In the genomic region with DNA sequence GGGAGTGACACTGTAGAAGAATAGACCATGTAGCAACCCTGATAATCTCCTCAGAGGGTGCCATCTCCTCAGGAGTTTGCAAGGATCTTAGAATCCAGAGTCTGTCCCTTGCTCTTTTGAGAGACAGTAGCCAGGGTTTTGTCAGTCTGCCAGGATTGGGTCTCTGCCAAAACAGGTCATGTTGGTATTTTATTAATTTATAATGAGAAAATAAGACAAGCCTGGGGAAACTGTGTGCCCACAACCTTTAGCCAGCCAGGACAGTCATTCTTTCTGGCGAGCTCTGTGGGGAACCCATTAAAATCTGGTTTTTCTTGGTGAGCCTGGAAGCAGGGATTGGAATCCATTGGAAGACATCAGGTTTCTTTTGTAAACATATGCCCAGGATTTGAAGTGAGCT, we compare ENCODE assay signal across 2 cellular contexts.
TF ChIP-seq lines count a peak whose summit lies in the region.

No MANE protein-coding gene starts in this region.

TF ChIP-seq in SK-N-SH treated with all-trans-retinoic acid at 6 μM for 48 hours, 23 proteins besides CTCF, POLR2A, EP300 and RAD21:
- peak; percentile 48 for TF ChIP-seq ISL1 (CRISPR knock-in tag; IDR thresholded peaks at IDR 0.05)
- no peak for TF ChIP-seq CSDC2 (CRISPR knock-in tag; IDR thresholded peaks at IDR 0.05)

TF ChIP-seq in SK-N-SH, 30 proteins besides CTCF, POLR2A, EP300 and RAD21:
- TF ChIP-seq FOXM1 (IDR thresholded peaks at IDR 0.05; ENCODE audit: low read depth), result no peak
- no peak for TF ChIP-seq ELF1 (IDR thresholded peaks at IDR 0.05)
- no peak for TF ChIP-seq NFIC (IDR thresholded peaks at IDR 0.05; ENCODE audit: borderline replicate concordance)
- TF ChIP-seq, protein P1, sequence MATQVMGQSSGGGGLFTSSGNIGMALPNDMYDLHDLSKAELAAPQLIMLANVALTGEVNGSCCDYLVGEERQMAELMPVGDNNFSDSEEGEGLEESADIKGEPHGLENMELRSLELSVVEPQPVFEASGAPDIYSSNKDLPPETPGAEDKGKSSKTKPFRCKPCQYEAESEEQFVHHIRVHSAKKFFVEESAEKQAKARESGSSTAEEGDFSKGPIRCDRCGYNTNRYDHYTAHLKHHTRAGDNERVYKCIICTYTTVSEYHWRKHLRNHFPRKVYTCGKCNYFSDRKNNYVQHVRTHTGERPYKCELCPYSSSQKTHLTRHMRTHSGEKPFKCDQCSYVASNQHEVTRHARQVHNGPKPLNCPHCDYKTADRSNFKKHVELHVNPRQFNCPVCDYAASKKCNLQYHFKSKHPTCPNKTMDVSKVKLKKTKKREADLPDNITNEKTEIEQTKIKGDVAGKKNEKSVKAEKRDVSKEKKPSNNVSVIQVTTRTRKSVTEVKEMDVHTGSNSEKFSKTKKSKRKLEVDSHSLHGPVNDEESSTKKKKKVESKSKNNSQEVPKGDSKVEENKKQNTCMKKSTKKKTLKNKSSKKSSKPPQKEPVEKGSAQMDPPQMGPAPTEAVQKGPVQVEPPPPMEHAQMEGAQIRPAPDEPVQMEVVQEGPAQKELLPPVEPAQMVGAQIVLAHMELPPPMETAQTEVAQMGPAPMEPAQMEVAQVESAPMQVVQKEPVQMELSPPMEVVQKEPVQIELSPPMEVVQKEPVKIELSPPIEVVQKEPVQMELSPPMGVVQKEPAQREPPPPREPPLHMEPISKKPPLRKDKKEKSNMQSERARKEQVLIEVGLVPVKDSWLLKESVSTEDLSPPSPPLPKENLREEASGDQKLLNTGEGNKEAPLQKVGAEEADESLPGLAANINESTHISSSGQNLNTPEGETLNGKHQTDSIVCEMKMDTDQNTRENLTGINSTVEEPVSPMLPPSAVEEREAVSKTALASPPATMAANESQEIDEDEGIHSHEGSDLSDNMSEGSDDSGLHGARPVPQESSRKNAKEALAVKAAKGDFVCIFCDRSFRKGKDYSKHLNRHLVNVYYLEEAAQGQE (IDR thresholded peaks at IDR 0.05; ENCODE audit: low read depth, low read length), result no peak
- TF ChIP-seq RXRA (IDR thresholded peaks at IDR 0.05; ENCODE audit: borderline replicate concordance, low read depth), result no peak
- TF ChIP-seq SMC3 (IDR thresholded peaks at IDR 0.05; ENCODE audit: low read depth, low read length), result no peak
- TF ChIP-seq, protein P2, sequence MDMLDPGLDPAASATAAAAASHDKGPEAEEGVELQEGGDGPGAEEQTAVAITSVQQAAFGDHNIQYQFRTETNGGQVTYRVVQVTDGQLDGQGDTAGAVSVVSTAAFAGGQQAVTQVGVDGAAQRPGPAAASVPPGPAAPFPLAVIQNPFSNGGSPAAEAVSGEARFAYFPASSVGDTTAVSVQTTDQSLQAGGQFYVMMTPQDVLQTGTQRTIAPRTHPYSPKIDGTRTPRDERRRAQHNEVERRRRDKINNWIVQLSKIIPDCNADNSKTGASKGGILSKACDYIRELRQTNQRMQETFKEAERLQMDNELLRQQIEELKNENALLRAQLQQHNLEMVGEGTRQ (IDR thresholded peaks at IDR 0.05; ENCODE audit: borderline replicate concordance, low read depth, low read length), result no peak
- TF ChIP-seq FOSL2 (IDR thresholded peaks at IDR 0.05; ENCODE audit: borderline replicate concordance, low read depth), result no peak
- TF ChIP-seq MXI1 (IDR thresholded peaks at IDR 0.05; ENCODE audit: low read depth, low read length), result no peak
- TF ChIP-seq, protein P3, sequence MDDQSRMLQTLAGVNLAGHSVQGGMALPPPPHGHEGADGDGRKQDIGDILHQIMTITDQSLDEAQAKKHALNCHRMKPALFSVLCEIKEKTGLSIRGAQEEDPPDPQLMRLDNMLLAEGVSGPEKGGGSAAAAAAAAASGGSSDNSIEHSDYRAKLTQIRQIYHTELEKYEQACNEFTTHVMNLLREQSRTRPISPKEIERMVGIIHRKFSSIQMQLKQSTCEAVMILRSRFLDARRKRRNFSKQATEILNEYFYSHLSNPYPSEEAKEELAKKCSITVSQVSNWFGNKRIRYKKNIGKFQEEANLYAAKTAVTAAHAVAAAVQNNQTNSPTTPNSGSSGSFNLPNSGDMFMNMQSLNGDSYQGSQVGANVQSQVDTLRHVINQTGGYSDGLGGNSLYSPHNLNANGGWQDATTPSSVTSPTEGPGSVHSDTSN (IDR thresholded peaks at IDR 0.05), result no peak
- TF ChIP-seq, protein P4, sequence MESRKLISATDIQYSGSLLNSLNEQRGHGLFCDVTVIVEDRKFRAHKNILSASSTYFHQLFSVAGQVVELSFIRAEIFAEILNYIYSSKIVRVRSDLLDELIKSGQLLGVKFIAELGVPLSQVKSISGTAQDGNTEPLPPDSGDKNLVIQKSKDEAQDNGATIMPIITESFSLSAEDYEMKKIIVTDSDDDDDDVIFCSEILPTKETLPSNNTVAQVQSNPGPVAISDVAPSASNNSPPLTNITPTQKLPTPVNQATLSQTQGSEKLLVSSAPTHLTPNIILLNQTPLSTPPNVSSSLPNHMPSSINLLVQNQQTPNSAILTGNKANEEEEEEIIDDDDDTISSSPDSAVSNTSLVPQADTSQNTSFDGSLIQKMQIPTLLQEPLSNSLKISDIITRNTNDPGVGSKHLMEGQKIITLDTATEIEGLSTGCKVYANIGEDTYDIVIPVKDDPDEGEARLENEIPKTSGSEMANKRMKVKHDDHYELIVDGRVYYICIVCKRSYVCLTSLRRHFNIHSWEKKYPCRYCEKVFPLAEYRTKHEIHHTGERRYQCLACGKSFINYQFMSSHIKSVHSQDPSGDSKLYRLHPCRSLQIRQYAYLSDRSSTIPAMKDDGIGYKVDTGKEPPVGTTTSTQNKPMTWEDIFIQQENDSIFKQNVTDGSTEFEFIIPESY (IDR thresholded peaks at IDR 0.05; ENCODE audit: borderline replicate concordance, low read depth), result no peak
- TF ChIP-seq MEF2A (IDR thresholded peaks at IDR 0.05; ENCODE audit: borderline replicate concordance, low read depth), result no peak
- no peak for TF ChIP-seq CHD2 (IDR thresholded peaks at IDR 0.05; ENCODE audit: low read length, partially characterized antibody)
- no peak for TF ChIP-seq RCOR1 (IDR thresholded peaks at IDR 0.05; ENCODE audit: low read length)
- TF ChIP-seq SIN3A (IDR thresholded peaks at IDR 0.05; ENCODE audit: borderline replicate concordance, low read depth, low read length), result no peak
- TF ChIP-seq TEAD4 (IDR thresholded peaks at IDR 0.05; ENCODE audit: borderline replicate concordance, insufficient read depth), result no peak
- no peak for TF ChIP-seq TAF1 (IDR thresholded peaks at IDR 0.05; ENCODE audit: borderline replicate concordance, low read depth, low read length)
- TF ChIP-seq POLR2AphosphoS5 (IDR thresholded peaks at IDR 0.05; ENCODE audit: low read depth, low read length), result no peak
